8 cellular contexts compared by ENCODE assay signal in genomic region chr15:55993804-55994539, GRCh38. TPM values are rescaled to one million over a fixed set of nuclear protein-coding genes. Genes with fewer than 3 reads are reported as not detected.
A peak's percentile ranks its signal among the peaks of the same experiment; 100 is the strongest.
DNase-seq lines count a peak whose midpoint lies in the region; ATAC-seq and TF ChIP-seq lines count a peak whose summit lies in the region.

No MANE protein-coding gene starts in this region.

- no peak for TF ChIP-seq CTCF in vagina (IDR thresholded peaks at IDR 0.05)

- peak overlapping the region; percentile 77 for H3K9ac ChIP-seq in endocrine pancreas (ENCODE audit: control insufficient read depth, insufficient read depth, low read length)

- intact Hi-C loops in vagina (cut with DNase I), result no loop called here

- H3K4me3 ChIP-seq in endocrine pancreas (ENCODE audit: control insufficient read depth, insufficient read depth, low read length) (peak overlapping the region; percentile 74), mononuclear cell (ENCODE audit: low read length) (peak overlapping the region; percentile 65), vagina (peak overlapping the region; percentile 60 to 64)

- peak; percentile 28 for DNase-seq in GDM1 (lab: John Stamatoyannopoulos, UW)
- peak; percentile 25 for DNase-seq in SHP77 treated with DMSO at 0.1 percent for 48 hours (lab: John Stamatoyannopoulos, UW)
- no peak for DNase-seq in vagina (ENCODE audit: extremely low spot score in 2 of 2)
- no peak for DNase-seq in NCI-H1436 treated with DMSO at 0.1 percent for 48 hours (lab: John Stamatoyannopoulos, UW)

- H3K36me3 ChIP-seq in endocrine pancreas (ENCODE audit: control insufficient read depth, insufficient read depth, low read length) (no peaks in the 10 kb centered on the region), vagina (no peaks in the 10 kb centered on the region)

- peak overlapping the region; percentile 96 for H3K27ac ChIP-seq in vagina

- H3K9me3 ChIP-seq in endocrine pancreas (ENCODE audit: control insufficient read depth, low read length) (no peaks in the 10 kb centered on the region), mononuclear cell (ENCODE audit: low read depth, low read length) (no peaks in the 10 kb centered on the region), vagina (no peaks in the 10 kb centered on the region)

- ATAC-seq in HG02938 (IDR thresholded peaks at IDR 0.05; ENCODE audit: unreplicated experiment) (peak; percentile 3), HG02970 (IDR thresholded peaks at IDR 0.05; ENCODE audit: low FRiP score, unreplicated experiment) (no peak)

- no peak for TF ChIP-seq POLR2A in vagina (IDR thresholded peaks at IDR 0.05)

- H3K27me3 ChIP-seq in endocrine pancreas (ENCODE audit: control insufficient read depth, insufficient read depth, low read length), result no peaks in the 10 kb centered on the region
- H3K27me3 ChIP-seq in mononuclear cell (ENCODE audit: insufficient read depth, low read length), result no peaks in the 10 kb centered on the region
- no peaks in the 10 kb centered on the region for H3K27me3 ChIP-seq in vagina

- H3K4me1 ChIP-seq in endocrine pancreas (ENCODE audit: control insufficient read depth, insufficient read depth, low read length) (no peaks in the 10 kb centered on the region), mononuclear cell (ENCODE audit: insufficient read depth, low read length) (peaks cover 17% of the 10 kb centered on the region), vagina (peaks cover 26% of the 10 kb centered on the region)

RNA-seq across cellular contexts. Expression of gene NEDD4, which starts 0.6 kb away (rescaled TPM):
- total RNA-seq in mononuclear cell (2.6 TPM), vagina (21.9 TPM)

Comparison
In these comparisons a context has a peak if more than half of its experiments do, and no peak if none do; other contexts are left out.
1. DNase-seq: peak in GDM1 (single experiment) and SHP77 treated with DMSO at 0.1 percent for 48 hours (single experiment); none in vagina (0 of 2) and NCI-H1436 treated with DMSO at 0.1 percent for 48 hours (single experiment).
2. Peak in every context shown above with its lines, with median percentiles within 50 percentile points of each other: H3K4me3 ChIP-seq.